In the genomic region with DNA sequence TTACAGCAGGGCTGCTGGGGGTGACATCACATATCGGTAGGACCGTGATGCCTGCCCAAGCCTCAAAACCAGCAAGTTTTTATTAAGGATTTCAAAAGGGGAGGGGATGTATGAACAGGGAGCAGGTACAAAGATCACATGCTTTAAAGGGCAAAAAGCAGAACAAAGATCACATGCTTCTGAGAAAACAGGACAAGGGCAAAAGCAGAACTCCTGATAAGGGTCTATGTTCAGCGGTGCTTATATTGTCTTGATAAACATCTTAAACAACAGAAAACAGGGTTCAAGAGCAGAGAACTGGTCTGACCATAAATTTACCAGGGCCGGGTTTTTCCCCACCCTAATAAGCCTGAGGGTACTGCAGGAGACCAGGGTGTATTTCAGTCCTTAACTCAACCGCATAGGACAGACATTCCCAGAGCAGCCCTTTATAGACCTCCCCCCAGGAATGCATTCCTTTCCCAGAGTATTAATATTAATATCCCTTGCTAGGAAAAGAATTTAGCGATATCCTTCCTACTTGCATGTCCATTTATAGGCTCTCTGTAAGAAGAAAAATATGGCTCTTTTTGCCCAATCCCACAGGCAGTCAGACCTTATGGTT, we compare ENCODE assay signal across 5 cellular contexts. TPM values are rescaled to one million over a fixed set of nuclear protein-coding genes. Genes with fewer than 3 reads are reported as not detected.
"Had no signal": no experiment of that assay in that cellular context is flagged by ENCODE, and none has a peak within 500 bp of the region (broad histone marks: within the 10 kb centered on the region; RNA-seq: fewer than 3 reads in every experiment).

No MANE protein-coding gene starts in this region.

RNA-seq across cellular contexts. Expression of gene CA4, which starts 56.8 kb away (rescaled TPM):
- total RNA-seq: activated CD4-positive, alpha-beta T cell treated with anti-CD3 and anti-CD28 coated beads for 36 hours; activated CD8-positive, alpha-beta memory T cell treated with anti-CD3 and anti-CD28 coated beads for 36 hours; activated T-cell treated with anti-CD3 and anti-CD28 coated beads, Interleukin-2, amount 50 U/mL, for 4 hours; activated T-helper 2 cell treated with anti-CD3 and anti-CD28 coated beads, Interferon-gamma antibody, Interleukin-2, Interleukin-4, amounts not matched to agents 10 μg/mL and 5 μg/mL and 100 μg/mL, durations not matched to agents 14 hours and 24 hours and 36 hours; astrocyte had no signal
